7 cellular contexts compared by ENCODE assay signal in genomic region chr19:31266196-31266595, GRCh38.
"Had no signal": no experiment of that assay in that cellular context is flagged by ENCODE, and none has a peak within 500 bp of the region (broad histone marks: within the 10 kb centered on the region; RNA-seq: fewer than 3 reads in every experiment).

No MANE protein-coding gene starts in this region.

- H3K4me3 ChIP-seq: GM23248, K562 had no signal

- DNase-seq: GM23248, GOT3, H9, HCEC 1CT, IMR-90 had no signal

- FAIRE-seq: HTR-8/SVneo, K562 had no signal

- H3K9ac ChIP-seq: GM23248 had no signal

- ATAC-seq: K562 had no signal

- H3K27ac ChIP-seq: GM23248 had no signal
